ENCODE assay signal across 1 cellular context in genomic region chr5:91977599-91977998, GRCh38.
TF ChIP-seq lines count a peak whose summit lies in the region.

No MANE protein-coding gene starts in this region.

TF ChIP-seq in A549, 52 proteins besides CTCF, POLR2A, EP300 and RAD21 (continued from another document):
- TF ChIP-seq USF2 (IDR thresholded peaks at IDR 0.05) (no peak), TP53 (CRISPR knock-in tag; IDR thresholded peaks at IDR 0.05) (no peak)
